Comparison of ENCODE assay signal across 8 cellular contexts in the genomic region with DNA sequence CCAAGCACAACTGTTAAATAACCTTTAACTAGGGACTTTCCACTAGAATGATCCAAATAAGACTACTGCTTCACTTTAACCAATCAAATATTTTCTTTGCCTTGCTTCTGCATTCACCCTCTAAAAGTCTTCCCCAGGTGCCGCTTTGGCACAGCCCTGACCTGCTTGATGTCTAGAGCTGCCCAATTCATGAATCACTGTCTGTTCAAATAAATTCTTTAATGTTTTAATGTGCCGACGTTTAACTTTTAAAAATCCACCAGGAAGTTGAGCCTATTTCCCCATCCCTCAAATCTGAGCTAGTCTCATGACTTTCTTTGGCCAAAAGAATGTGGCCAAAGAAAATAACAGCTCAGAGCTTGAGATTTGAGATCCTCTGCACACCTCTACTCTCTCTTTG.
"Had no signal": no experiment of that assay in that cellular context is flagged by ENCODE, and none has a peak within 500 bp of the region (broad histone marks: within the 10 kb centered on the region; RNA-seq: fewer than 3 reads in every experiment).

No MANE protein-coding gene starts in this region.

- H3K4me1 ChIP-seq: HAP-1 had no signal

- H3K27ac ChIP-seq: GM23248 had no signal

- H3K36me3 ChIP-seq: HAP-1 had no signal

- DNase-seq: GM23248, GOT3, H7, IMR-90, KG1 had no signal

- H3K4me3 ChIP-seq: GM23248, HAP-1, K562 had no signal

- FAIRE-seq: K562 had no signal

- H3K9me3 ChIP-seq: HAP-1 had no signal

- ATAC-seq: HCT116, K562 had no signal
